Comparison of ENCODE assay signal across 30 cellular contexts in genomic region chr1:234555390-234556112, GRCh38. TPM values are rescaled to one million over a fixed set of nuclear protein-coding genes. Genes with fewer than 3 reads are reported as not detected.
DNase-seq lines count a peak whose midpoint lies in the region; ATAC-seq and TF ChIP-seq lines count a peak whose summit lies in the region.
"Had no signal": no experiment of that assay in that cellular context is flagged by ENCODE, and none has a peak within 500 bp of the region (broad histone marks: within the 10 kb centered on the region; RNA-seq: fewer than 3 reads in every experiment).

No MANE protein-coding gene starts in this region.

- DNase-seq in IMR-90, result no peak
- no peak for DNase-seq in mesenchymal stem cell
- no peak for DNase-seq in sigmoid colon
- no peak for DNase-seq in immature natural killer cell
- DNase-seq in NCI-H2081 (lab: John Stamatoyannopoulos, UW), result no peak
- DNase-seq in occipital lobe (lab: John Stamatoyannopoulos, UW), result no peak
- no peak for DNase-seq in NCI-H146 (lab: John Stamatoyannopoulos, UW)
- DNase-seq: activated CD4-positive, alpha-beta T cell treated with anti-CD3 and anti-CD28 coated beads, Interleukin-2, amount 50 U/mL, for 48 hours; activated CD8-positive, alpha-beta memory T cell treated with anti-CD3 and anti-CD28 coated beads, Interleukin-2, amount 50 U/mL, for 4 hours; activated naive CD4-positive, alpha-beta T cell treated with anti-CD3 and anti-CD28 coated beads for 36 hours; CD8-positive, alpha-beta memory T cell; colonic mucosa; effector memory CD4-positive, alpha-beta T cell; foreskin keratinocyte; heart right ventricle; MM.1S; NCI-H2227 treated with DMSO at 0.1 percent for 48 hours; NCI-H526 treated with DMSO at 0.1 percent for 48 hours; spleen; stimulated activated CD4-positive, alpha-beta T cell treated with anti-CD3 and anti-CD28 coated beads, Interleukin-2, amount 100 ng/mL, for 24 hours; stimulated activated naive CD8-positive, alpha-beta T cell treated with anti-CD3 and anti-CD28 coated beads, Interleukin-15, amount 100 ng/mL, for 72 hours; T-helper 2 cell had no signal

- H3K23ac ChIP-seq in IMR-90 (ENCODE audit: low read depth, low read length) (0 out of 2 replicates have a peak overlapping the region, but pooled peaks have one; percentile 29), mesenchymal stem cell (ENCODE audit: low read length in 2 of 2) (no peak overlapping the region)

- H3K4me3 ChIP-seq in IMR-90 (ENCODE audit: insufficient read depth, low read depth, low read length) (no peak overlapping the region), mesenchymal stem cell (ENCODE audit: insufficient read depth in 1 of 2, low read depth in 1 of 2, low read length in 2 of 2) (no peak overlapping the region), sigmoid colon (no peak overlapping the region)
- H3K4me3 ChIP-seq: colonic mucosa, GM23338, heart right ventricle, spleen, tibial nerve had no signal

- peaks cover 10% of the 10 kb centered on the region for H3K4me1 ChIP-seq in IMR-90 (ENCODE audit: control insufficient read depth, insufficient read depth, low read length)
- peaks cover 18% of the 10 kb centered on the region for H3K4me1 ChIP-seq in mesenchymal stem cell (ENCODE audit: control insufficient read depth, insufficient read depth, low read depth, low read length)
- H3K4me1 ChIP-seq in sigmoid colon, result peaks cover 0 to 30% (median 22%) of the 10 kb centered on the region in 4 donors
- H3K4me1 ChIP-seq: colonic mucosa, foreskin keratinocyte, parathyroid adenoma had no signal

- no peak overlapping the region for H2AK9ac ChIP-seq in IMR-90 (replicated peaks; ENCODE audit: low read depth, low read length, poor library complexity)

- H3K56ac ChIP-seq in IMR-90 (ENCODE audit: extremely low read depth, insufficient read depth, low read length), result no peak overlapping the region

- no peak overlapping the region for H3K27ac ChIP-seq in IMR-90 (ENCODE audit: insufficient read depth, low read length)
- H3K27ac ChIP-seq in mesenchymal stem cell (ENCODE audit: low read length, poor library complexity, severe bottlenecking), result no peak overlapping the region
- H3K27ac ChIP-seq in sigmoid colon, result peak overlapping the region; percentile 67 to 86 (median 78)
- H3K27ac ChIP-seq: colonic mucosa, foreskin keratinocyte, parathyroid adenoma, spleen, tibial nerve had no signal

- H4K8ac ChIP-seq in IMR-90 (ENCODE audit: low read depth in 2 of 2, low read length in 2 of 2), result no peak overlapping the region
- no peak overlapping the region for H4K8ac ChIP-seq in mesenchymal stem cell (ENCODE audit: low read length)

- dilution Hi-C loops in IMR-90 (cut with HindIII; ENCODE audit: low sequenced_read_pairs, unreplicated experiment), result no loop called here

- H2AFZ ChIP-seq in IMR-90 (replicated peaks; ENCODE audit: low read length, poor library complexity) (peak overlapping the region; percentile 59), mesenchymal stem cell (ENCODE audit: low read depth, low read length) (no peak overlapping the region)
- H2AFZ ChIP-seq: GM23338, parathyroid adenoma had no signal

- H3K36me3 Mint-ChIP-seq in brain (no peaks in the 10 kb centered on the region), immature natural killer cell (no peaks in the 10 kb centered on the region)
- H3K36me3 Mint-ChIP-seq: CD8-positive, alpha-beta memory T cell; natural killer cell treated with Interleukin-12 subunit alpha and Interleukin-12 subunit beta and Interleukin-15 and Interleukin-18, amount 100 ng/mL, for 72 hours had no signal

- H3K14ac ChIP-seq in IMR-90 (replicated peaks; ENCODE audit: low read depth, low read length), result no peak overlapping the region; the same call in 1 of the 2 replicates
- H3K14ac ChIP-seq in mesenchymal stem cell (ENCODE audit: low read length in 2 of 2), result no peak overlapping the region

- no peak overlapping the region for H4K5ac ChIP-seq in IMR-90 (ENCODE audit: low read depth, low read length)

- peaks cover 19% of the 10 kb centered on the region for H3K9me1 ChIP-seq in IMR-90 (ENCODE audit: insufficient read depth, low read length)

- H3K4me2 ChIP-seq in IMR-90 (ENCODE audit: low read depth, low read length) (no peak overlapping the region), mesenchymal stem cell (ENCODE audit: low read length, poor library complexity, severe bottlenecking) (no peak overlapping the region)
- H3K4me2 ChIP-seq: GM23338 had no signal

- 74% methylated on average over 5 of the region's 13 CpGs; no CpG with 5 or more reads in 1 of the 2 experiments for WGBS in IMR-90 (ENCODE audit: extremely low coverage in 2 of 2, insufficient read length in 1 of 2), 2 experiments
- WGBS in mesenchymal stem cell, result 94% methylated on average over 11 of the region's 13 CpGs
- WGBS in sigmoid colon, 2 donors, result 95% methylated on average over 13 of the region's 13 CpGs

- H3K27me3 Mint-ChIP-seq in brain (no peaks in the 10 kb centered on the region), immature natural killer cell (ENCODE audit: low read depth in 3 of 3) (peaks cover 0 to 2% (median 0%) of the 10 kb centered on the region in 3 donors)
- H3K27me3 Mint-ChIP-seq: stimulated activated naive CD8-positive, alpha-beta T cell treated with anti-CD3 and anti-CD28 coated beads, Interleukin-15, amount 100 ng/mL, for 72 hours had no signal

- CTCF ChIA-PET in IMR-90 (lab: Yijun Ruan, JAX), result no interaction called here

- H3K4ac ChIP-seq in IMR-90 (ENCODE audit: low read depth, low read length), result peak overlapping the region; percentile 67
- H3K4ac ChIP-seq in mesenchymal stem cell (ENCODE audit: low read depth in 1 of 2, low read length in 2 of 2), result no peak overlapping the region

- H2BK20ac ChIP-seq in IMR-90 (ENCODE audit: low read depth, low read length), result peak overlapping the region; percentile 5

- peak overlapping the region; percentile 28 to 96 (median 88) for H3K27ac Mint-ChIP-seq in brain
- no peak overlapping the region for H3K27ac Mint-ChIP-seq in immature natural killer cell
- H3K27ac Mint-ChIP-seq: activated naive CD4-positive, alpha-beta T cell treated with anti-CD3 and anti-CD28 coated beads for 36 hours; CD8-positive, alpha-beta memory T cell; GM23338; natural killer cell treated with Interleukin-12 subunit alpha and Interleukin-12 subunit beta and Interleukin-15 and Interleukin-18, amount 100 ng/mL, for 72 hours; stimulated activated naive CD8-positive, alpha-beta T cell treated with anti-CD3 and anti-CD28 coated beads, Interleukin-15, amount 100 ng/mL, for 72 hours had no signal

- TF ChIP-seq CTCF in IMR-90 (conservative IDR thresholded peaks at IDR 0.05; ENCODE audit: low read depth, low read length) (no peak), brain (conservative IDR thresholded peaks at IDR 0.05) (no peak), sigmoid colon (IDR thresholded peaks at IDR 0.05) (no peak)

- no peaks in the 10 kb centered on the region for H4K20me1 ChIP-seq in IMR-90 (ENCODE audit: insufficient read depth, low read length)

- ATAC-seq in IMR-90 (ENCODE audit: low read depth), result no peak
- ATAC-seq: activated CD4-positive, CD25-positive, alpha-beta regulatory T cell treated with anti-CD3 and anti-CD28 coated beads, Interleukin-2, amount 50 U/mL, for 24 hours; foreskin keratinocyte; GM23338; natural killer cell treated with Interleukin-12 subunit alpha and Interleukin-12 subunit beta and Interleukin-15 and Interleukin-18, amount 100 ng/mL, for 72 hours; Right ventricle myocardium inferior; stimulated activated naive CD8-positive, alpha-beta T cell treated with anti-CD3 and anti-CD28 coated beads, Interleukin-15, amount 100 ng/mL, for 72 hours had no signal

- H2BK12ac ChIP-seq in mesenchymal stem cell (ENCODE audit: low read length in 2 of 2), result peak overlapping the region; percentile 11 to 22

- no peak for TF ChIP-seq RAD21 in IMR-90 (IDR thresholded peaks at IDR 0.05; ENCODE audit: low read length)

- H3K27me3 ChIP-seq in IMR-90 (ENCODE audit: control insufficient read depth, insufficient read depth, low read length) (no peaks in the 10 kb centered on the region), mesenchymal stem cell (ENCODE audit: control insufficient read depth in 1 of 2, insufficient read depth in 1 of 2, low read length in 2 of 2) (no peaks in the 10 kb centered on the region), sigmoid colon (no peaks in the 10 kb centered on the region)
- H3K27me3 ChIP-seq: BE2C, colonic mucosa, foreskin keratinocyte, heart right ventricle, spleen, tibial nerve had no signal

- H3K9me3 ChIP-seq in IMR-90 (ENCODE audit: control insufficient read depth, insufficient read depth, low read length) (no peaks in the 10 kb centered on the region), mesenchymal stem cell (ENCODE audit: control insufficient read depth, low read length) (no peaks in the 10 kb centered on the region), sigmoid colon (no peaks in the 10 kb centered on the region)
- H3K9me3 ChIP-seq: BE2C, colonic mucosa, heart right ventricle, spleen, tibial nerve had no signal

- H3K4me1 Mint-ChIP-seq in brain (peaks cover 39% of the 10 kb centered on the region), immature natural killer cell (no peaks in the 10 kb centered on the region)
- H3K4me1 Mint-ChIP-seq: CD8-positive, alpha-beta memory T cell; stimulated activated naive CD8-positive, alpha-beta T cell treated with anti-CD3 and anti-CD28 coated beads, Interleukin-15, amount 100 ng/mL, for 72 hours had no signal

- no peak for TF ChIP-seq EP300 in sigmoid colon (IDR thresholded peaks at IDR 0.05)

- H3K4me3 Mint-ChIP-seq in brain (no peak overlapping the region), immature natural killer cell (no peak overlapping the region)
- H3K4me3 Mint-ChIP-seq: activated naive CD4-positive, alpha-beta T cell treated with anti-CD3 and anti-CD28 coated beads for 36 hours; CD8-positive, alpha-beta memory T cell; GM23338; natural killer cell treated with Interleukin-12 subunit alpha and Interleukin-12 subunit beta and Interleukin-15 and Interleukin-18, amount 100 ng/mL, for 72 hours; stimulated activated naive CD8-positive, alpha-beta T cell treated with anti-CD3 and anti-CD28 coated beads, Interleukin-15, amount 100 ng/mL, for 72 hours had no signal

- peak overlapping the region; percentile 1; the same call in 1 of the 2 replicates for H2BK120ac ChIP-seq in IMR-90 (ENCODE audit: low read depth, low read length)
- H2BK120ac ChIP-seq in mesenchymal stem cell (ENCODE audit: low read depth, low read length), result no peak overlapping the region

- H2AK5ac ChIP-seq in IMR-90 (ENCODE audit: low read depth, low read length), result peak overlapping the region; percentile 56
- peak overlapping the region; percentile 11 for H2AK5ac ChIP-seq in mesenchymal stem cell (ENCODE audit: low read length, severe bottlenecking)

- no TSS peak for BruUV-seq in IMR-90 (replicated peaks; lab: Mats Ljungman, UMichigan)

- H3K9ac ChIP-seq in IMR-90 (ENCODE audit: low read depth, low read length), result no peak overlapping the region
- H3K9ac ChIP-seq in mesenchymal stem cell (ENCODE audit: low read length), result no peak overlapping the region
- H3K9ac ChIP-seq: parathyroid adenoma had no signal

- TF ChIP-seq POLR2A in IMR-90 (IDR thresholded peaks at IDR 0.05; ENCODE audit: low read depth, low read length) (no peak), sigmoid colon (IDR thresholded peaks at IDR 0.05) (no peak)

- H4K91ac ChIP-seq in IMR-90 (ENCODE audit: insufficient read depth, low read depth, low read length) (peak overlapping the region; percentile 47; the same call in 1 of the 2 replicates), mesenchymal stem cell (ENCODE audit: low read length) (no peak overlapping the region)

- H2BK5ac ChIP-seq in IMR-90 (ENCODE audit: low read depth, low read length, poor library complexity, severe bottlenecking) (no peak overlapping the region), mesenchymal stem cell (ENCODE audit: low read depth, low read length, poor library complexity, severe bottlenecking) (no peak overlapping the region)

- no peaks in the 10 kb centered on the region for H3K36me3 ChIP-seq in IMR-90 (ENCODE audit: control insufficient read depth, insufficient read depth, low read length)
- no peaks in the 10 kb centered on the region for H3K36me3 ChIP-seq in mesenchymal stem cell (ENCODE audit: control insufficient read depth in 1 of 2, insufficient read depth in 2 of 2, low read depth in 1 of 2, low read length in 2 of 2)
- no peaks in the 10 kb centered on the region for H3K36me3 ChIP-seq in sigmoid colon
- H3K36me3 ChIP-seq: BE2C, colonic mucosa, heart right ventricle, spleen, tibial nerve had no signal

- in situ Hi-C loops in IMR-90 (cut with MboI; ENCODE audit: low sequenced_read_pairs), result no loop called here

- no peak overlapping the region for H3K18ac ChIP-seq in IMR-90 (ENCODE audit: low read depth, low read length)
- H3K18ac ChIP-seq in mesenchymal stem cell (ENCODE audit: low read depth in 1 of 2, low read length in 2 of 2), result peak overlapping the region; percentile 4 to 13

- H3K79me1 ChIP-seq in IMR-90 (ENCODE audit: low read depth in 1 of 2, low read length in 2 of 2) (no peaks in the 10 kb centered on the region), mesenchymal stem cell (replicated peaks; ENCODE audit: low read length, poor library complexity, severe bottlenecking) (no peaks in the 10 kb centered on the region)

- H2BK15ac ChIP-seq in IMR-90 (ENCODE audit: low read depth, low read length) (peak overlapping the region; percentile 36; the same call in 1 of the 3 replicates), mesenchymal stem cell (ENCODE audit: low read depth, poor library complexity, severe bottlenecking) (no peak overlapping the region)

- H3K9me3 Mint-ChIP-seq in brain (peaks cover 0 to 2% (median 0%) of the 10 kb centered on the region in 5 experiments), immature natural killer cell (no peaks in the 10 kb centered on the region)
- H3K9me3 Mint-ChIP-seq: activated naive CD4-positive, alpha-beta T cell treated with anti-CD3 and anti-CD28 coated beads for 36 hours; CD8-positive, alpha-beta memory T cell; GM23338; natural killer cell treated with Interleukin-12 subunit alpha and Interleukin-12 subunit beta and Interleukin-15 and Interleukin-18, amount 100 ng/mL, for 72 hours; stimulated activated naive CD8-positive, alpha-beta T cell treated with anti-CD3 and anti-CD28 coated beads, Interleukin-15, amount 100 ng/mL, for 72 hours had no signal

- POLR2A ChIA-PET in IMR-90 (lab: Charles Lee; ENCODE audit: unreplicated experiment), result no interaction called here

- intact Hi-C loops in IMR-90 (cut with micrococcal nuclease) (no loop called here), sigmoid colon (cut with DNase I) (no loop called here)

RNA-seq across cellular contexts. Expression of gene IRF2BP2, which starts 54.4 kb away (rescaled TPM):
- total RNA-seq in IMR-90 (2012; rRNA removed), result 37.2 and 47.0 TPM in 2 replicates
- polyA plus RNA-seq in IMR-90 (2012; rRNA removed), result 56.5 and 66.6 TPM in 2 replicates
- 12.6 and 82.3 TPM in 2 replicates for polyA plus RNA-seq in IMR-90 (2012; cell fraction: cytosol; rRNA removed)
- 216 and 242 TPM in 2 replicates for polyA plus RNA-seq in IMR-90 (2012; cell fraction: nucleus; rRNA removed; ENCODE audit: low replicate concordance)
- polyA plus RNA-seq in brain (ENCODE audit: insufficient read depth, low read depth, low replicate concordance), result 163 TPM
- polyA plus RNA-seq in mesenchymal stem cell (2013, experiment 1 of 2), result 98.6 TPM
- 94.7 TPM for polyA plus RNA-seq in mesenchymal stem cell (2013, experiment 2 of 2)
- total RNA-seq in sigmoid colon, result 10 to 100 TPM; 43.8 to 80.9 (median 55.5) TPM
- polyA plus RNA-seq in sigmoid colon, result 10 to 100 TPM; 39.1 to 86.9 (median 66.1) TPM
- 10 to 100 TPM; 19.1 to 28.2 (median 26.4) TPM for polyA plus RNA-seq in immature natural killer cell
- total RNA-seq in occipital lobe, result 140 TPM

Comparison
In these comparisons a context has a peak if more than half of its experiments do, and no peak if none do; other contexts are left out.
1. H3K27ac ChIP-seq: peak in sigmoid colon (4 of 4); none in IMR-90 (single experiment) and mesenchymal stem cell (single experiment).
2. H3K27ac Mint-ChIP-seq: peak in brain (5 of 5); none in immature natural killer cell (0 of 6).